In genomic region chr7:158856883-158857668, GRCh38 we compare ENCODE assay signal across 8 cellular contexts. TPM values are rescaled to one million over a fixed set of nuclear protein-coding genes. Genes with fewer than 3 reads are reported as not detected.
DNase-seq lines count a peak whose midpoint lies in the region; ATAC-seq and TF ChIP-seq lines count a peak whose summit lies in the region.

No MANE protein-coding gene starts in this region.

- in situ Hi-C loops in gastrocnemius medialis (cut with MboI; ENCODE audit: low sequenced_read_pairs in 4 of 4), result loop anchor here in 1 of 4 donors (5.0 kb wide), 1 partner anchor 75 kb away; no protein-coding TSS in a partner anchor

- no peak for TF ChIP-seq POLR2A in gastrocnemius medialis (IDR thresholded peaks at IDR 0.05)

- DNase-seq in SJCRH30 (no peak), fibroblast of villous mesenchyme (ENCODE audit: low read depth) (peak; percentile 4), gastrocnemius medialis (no peak), left lobe of liver (ENCODE audit: low spot score) (no peak), NCI-H1092 treated with DMSO at 0.1 percent for 48 hours (lab: John Stamatoyannopoulos, UW) (no peak)
- DNase-seq in stimulated activated CD4-positive, alpha-beta T cell treated with anti-CD3 and anti-CD28 coated beads, Interleukin-15, amount 100 ng/mL, for 24 hours, result no peak

- H3K9me3 ChIP-seq in SJCRH30 (replicated peaks), result no peaks in the 10 kb centered on the region
- H3K9me3 ChIP-seq in gastrocnemius medialis, result no peaks in the 10 kb centered on the region

- no peaks in the 10 kb centered on the region for H3K27me3 ChIP-seq in SJCRH30
- no peaks in the 10 kb centered on the region for H3K27me3 ChIP-seq in gastrocnemius medialis

- intact Hi-C loops in gastrocnemius medialis (cut with DNase I; ENCODE audit: low total_unique reads), result loop anchor here (1.0 kb wide), 2 partner anchors 28 to 39 kb away; partner anchors contain the start of gene ESYT2

- H3K36me3 ChIP-seq in SJCRH30 (no peaks in the 10 kb centered on the region), gastrocnemius medialis (no peaks in the 10 kb centered on the region)

- ATAC-seq in GM18502 (IDR thresholded peaks at IDR 0.05; ENCODE audit: poor library complexity, unreplicated experiment) (peak; percentile 33), HG02571 (IDR thresholded peaks at IDR 0.05; ENCODE audit: unreplicated experiment) (peak; percentile 29), gastrocnemius medialis (peak in 1 of 2 donors; percentile 17), left lobe of liver (no peak)

- peak overlapping the region; percentile 10; the same call in 1 of the 2 replicates for H3K27ac ChIP-seq in SJCRH30
- peak overlapping the region; percentile 87 to 94 (median 92) for H3K27ac ChIP-seq in gastrocnemius medialis

- TF ChIP-seq CTCF in fibroblast of villous mesenchyme (IDR thresholded peaks at IDR 0.05; ENCODE audit: insufficient read depth, low read depth, low read length) (no peak), gastrocnemius medialis (IDR thresholded peaks at IDR 0.05 in 4 of 5, conservative IDR thresholded peaks at IDR 0.05 in 1 of 5) (no peak)

- H3K4me1 ChIP-seq in SJCRH30, result no peaks in the 10 kb centered on the region
- H3K4me1 ChIP-seq in gastrocnemius medialis, result peaks cover 14 to 42% of the 10 kb centered on the region in 2 donors

- H3K4me3 ChIP-seq in SJCRH30 (peak overlapping the region; percentile 80), fibroblast of villous mesenchyme (ENCODE audit: low read depth, low read length) (peak overlapping the region; percentile 86), gastrocnemius medialis (peak overlapping the region; percentile 70 to 98 (median 88))

RNA-seq across cellular contexts. Expression of gene DYNC2I1, which starts 0.7 kb away (rescaled TPM):
- 4.4 and 5.4 TPM in 2 replicates for total RNA-seq in SJCRH30 (2014; rRNA removed; shearing (Covaris generic))
- total RNA-seq in fibroblast of villous mesenchyme, result 3.5 and 4.2 TPM in 2 replicates
- 10 to 100 TPM in 3 of 4 donors, 1 to 10 TPM in 1; 7.8 to 16.6 (median 11.0) TPM for total RNA-seq in gastrocnemius medialis
- 6.7 TPM for total RNA-seq in left lobe of liver

RNA-seq across cellular contexts. Expression of gene ESYT2, which starts 27.8 kb away (rescaled TPM):
- total RNA-seq in SJCRH30 (2014; rRNA removed; shearing (Covaris generic)), result 52.6 and 55.2 TPM in 2 replicates
- total RNA-seq in fibroblast of villous mesenchyme (66.7 and 75.1 TPM in 2 replicates), gastrocnemius medialis (100 to 1,000 TPM in 1 of 4 donors, 10 to 100 TPM in 3; 67.5 to 106 (median 74.7) TPM), left lobe of liver (19.6 TPM)
